1 cellular context compared by ENCODE assay signal in the genomic region with DNA sequence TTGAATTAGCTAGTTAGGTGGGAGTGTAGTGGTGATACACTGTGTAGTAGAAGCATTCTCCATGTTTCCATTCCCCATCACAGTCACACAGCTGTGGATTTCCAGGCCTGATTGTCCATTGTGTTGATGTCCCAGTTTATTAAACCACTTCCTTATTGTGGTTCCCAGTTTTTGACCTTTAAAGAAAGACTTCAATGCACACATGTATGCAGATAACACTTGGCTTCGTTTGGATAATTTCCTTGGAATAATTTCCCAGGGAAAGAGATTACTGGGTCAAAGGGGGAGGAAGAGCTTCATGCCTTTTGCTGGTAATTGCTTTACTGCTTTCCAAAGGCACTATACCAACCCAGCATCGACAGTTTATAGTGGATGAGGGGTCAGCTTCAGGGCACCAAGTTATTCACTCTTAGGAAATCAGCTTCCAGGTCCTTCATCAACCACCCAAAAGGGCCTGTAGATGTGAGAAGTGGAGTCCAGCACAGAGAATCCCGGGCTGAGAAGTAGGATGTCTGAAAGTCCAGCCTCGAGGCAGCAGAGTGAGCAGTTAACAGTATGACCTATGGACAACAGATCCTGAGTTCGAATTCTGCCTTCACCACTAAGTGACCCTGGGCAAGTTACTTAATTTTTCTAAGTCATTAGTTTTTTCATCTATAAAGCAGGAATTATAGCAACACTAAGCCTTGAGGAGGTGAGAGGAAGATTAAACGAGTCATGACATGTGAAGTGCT.
TF ChIP-seq lines count a peak whose summit lies in the region.

No MANE protein-coding gene starts in this region.

TF ChIP-seq in IMR-90, 13 proteins besides CTCF, POLR2A, EP300 and RAD21:
- TF ChIP-seq, protein P1, sequence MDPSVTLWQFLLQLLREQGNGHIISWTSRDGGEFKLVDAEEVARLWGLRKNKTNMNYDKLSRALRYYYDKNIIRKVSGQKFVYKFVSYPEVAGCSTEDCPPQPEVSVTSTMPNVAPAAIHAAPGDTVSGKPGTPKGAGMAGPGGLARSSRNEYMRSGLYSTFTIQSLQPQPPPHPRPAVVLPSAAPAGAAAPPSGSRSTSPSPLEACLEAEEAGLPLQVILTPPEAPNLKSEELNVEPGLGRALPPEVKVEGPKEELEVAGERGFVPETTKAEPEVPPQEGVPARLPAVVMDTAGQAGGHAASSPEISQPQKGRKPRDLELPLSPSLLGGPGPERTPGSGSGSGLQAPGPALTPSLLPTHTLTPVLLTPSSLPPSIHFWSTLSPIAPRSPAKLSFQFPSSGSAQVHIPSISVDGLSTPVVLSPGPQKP (IDR thresholded peaks at IDR 0.05; ENCODE audit: borderline replicate concordance, low read depth, low read length) = no peak
